ENCODE assay signal across 8 cellular contexts in genomic region chr9:34957492-34958410, GRCh38. TPM values are rescaled to one million over a fixed set of nuclear protein-coding genes. Genes with fewer than 3 reads are reported as not detected.
DNase-seq lines count a peak whose midpoint lies in the region; TF ChIP-seq lines count a peak whose summit lies in the region.

Gene PHF24, plus strand, starts transcription at chr9:34958285. Its CDS starts 13,014 bp downstream, at chr9:34971299.

- H3K9ac ChIP-seq in colonic mucosa (ENCODE audit: low read depth in 2 of 2, low read length in 2 of 2) (no peak within 1 kb of the TSS), mesenchymal stem cell (ENCODE audit: low read length) (no peak within 1 kb of the TSS)

- DNase-seq in DMS 273 (lab: John Stamatoyannopoulos, UW; ENCODE audit: unreplicated experiment) (peak; percentile 61), DMS 273 treated with DMSO at 0.1 percent for 48 hours (lab: John Stamatoyannopoulos, UW) (no peak), SK-MEL-5 (ENCODE audit: low read depth, low spot score) (peak; percentile 36), colonic mucosa (no peak), mesenchymal stem cell (peak; percentile 5), inferior parietal cortex (ENCODE audit: extremely low spot score) (no peak)
- DNase-seq in stimulated activated naive CD4-positive, alpha-beta T cell treated with Interleukin-2 at 50 U/mL for 16 hours (lab: John Stamatoyannopoulos, UW) = no peak

- H3K4me3 ChIP-seq in colonic mucosa = peak within 1 kb of the TSS; percentile 20
- peak within 1 kb of the TSS; percentile 56 to 58 for H3K4me3 ChIP-seq in mesenchymal stem cell (ENCODE audit: insufficient read depth in 1 of 2, low read depth in 1 of 2, low read length in 2 of 2)

- H3K4me2 ChIP-seq in mesenchymal stem cell (ENCODE audit: low read length, poor library complexity, severe bottlenecking) = peak within 1 kb of the TSS; percentile 90

- no peak within 1 kb of the TSS for H4K91ac ChIP-seq in mesenchymal stem cell (ENCODE audit: low read length)

- H3K23ac ChIP-seq in mesenchymal stem cell (ENCODE audit: low read length in 2 of 2) = peak within 1 kb of the TSS in 1 of 2 experiments; percentile 83

- no peak within 1 kb of the TSS for H2BK12ac ChIP-seq in mesenchymal stem cell (ENCODE audit: low read length in 2 of 2)

- no peak within 1 kb of the TSS for H3K14ac ChIP-seq in mesenchymal stem cell (ENCODE audit: low read length in 2 of 2)

- H3K27me3 ChIP-seq in colonic mucosa (peaks cover 34% of the 10 kb centered on the region), mesenchymal stem cell (ENCODE audit: control insufficient read depth in 1 of 2, insufficient read depth in 1 of 2, low read length in 2 of 2) (peaks cover 62 to 80% of the 10 kb centered on the region in 2 experiments)

- H3K36me3 ChIP-seq in colonic mucosa (no peaks in the 10 kb centered on the region), mesenchymal stem cell (ENCODE audit: control insufficient read depth in 1 of 2, insufficient read depth in 2 of 2, low read depth in 1 of 2, low read length in 2 of 2) (no peaks in the 10 kb centered on the region)

- no peak within 1 kb of the TSS for H2BK15ac ChIP-seq in mesenchymal stem cell (ENCODE audit: low read depth, poor library complexity, severe bottlenecking)

- H2BK5ac ChIP-seq in mesenchymal stem cell (ENCODE audit: low read depth, low read length, poor library complexity, severe bottlenecking) = no peak within 1 kb of the TSS

- no peak for TF ChIP-seq CTCF in colonic mucosa (IDR thresholded peaks at IDR 0.05)

- H2BK120ac ChIP-seq in mesenchymal stem cell (ENCODE audit: low read depth, low read length) = no peak within 1 kb of the TSS

- H3K27ac ChIP-seq in colonic mucosa (no peak within 1 kb of the TSS), mesenchymal stem cell (ENCODE audit: low read length, poor library complexity, severe bottlenecking) (no peak within 1 kb of the TSS), temporal lobe (ENCODE audit: low read depth, low read length) (no peak within 1 kb of the TSS)

- H3K18ac ChIP-seq in mesenchymal stem cell (ENCODE audit: low read depth in 1 of 2, low read length in 2 of 2) = peak within 1 kb of the TSS in 1 of 2 experiments; percentile 34

- no peak within 1 kb of the TSS for H4K8ac ChIP-seq in mesenchymal stem cell (ENCODE audit: low read length)

- intact Hi-C loops in colonic mucosa (cut with DNase I) = no loop called here

- H2AK5ac ChIP-seq in mesenchymal stem cell (ENCODE audit: low read length, severe bottlenecking) = no peak within 1 kb of the TSS

- H3K4me1 ChIP-seq in colonic mucosa (no peaks in the 10 kb centered on the region), mesenchymal stem cell (ENCODE audit: control insufficient read depth, insufficient read depth, low read depth, low read length) (peaks cover 9% of the 10 kb centered on the region)

- in situ Hi-C loops in SK-MEL-5 (cut with HindIII; ENCODE audit: low pct_unique_long_range_greater_than_20kb, low sequenced_read_pairs) = no loop called here

- H3K9me3 ChIP-seq in colonic mucosa = no peaks in the 10 kb centered on the region
- H3K9me3 ChIP-seq in mesenchymal stem cell (ENCODE audit: control insufficient read depth, low read length) = no peaks in the 10 kb centered on the region

- H2AFZ ChIP-seq in mesenchymal stem cell (ENCODE audit: low read depth, low read length) = no peak within 1 kb of the TSS

- no peaks in the 10 kb centered on the region for H3K79me1 ChIP-seq in mesenchymal stem cell (replicated peaks; ENCODE audit: low read length, poor library complexity, severe bottlenecking)

- 3% methylated on average over 37 of the region's 116 CpGs for WGBS in mesenchymal stem cell

- no peak within 1 kb of the TSS for H3K4ac ChIP-seq in mesenchymal stem cell (ENCODE audit: low read depth in 1 of 2, low read length in 2 of 2)

RNA-seq across cellular contexts. Expression of gene PHF24, which starts in this region (rescaled TPM):
- 0.71 and 1.3 TPM in 2 replicates for total RNA-seq in SK-MEL-5 (2014; rRNA removed; shearing (Covaris generic))
- polyA plus RNA-seq in SK-MEL-5 (2015; cell fraction: cytosol; rRNA removed) = 0.62 and 0.80 TPM in 2 replicates
- polyA plus RNA-seq in SK-MEL-5 (2015; cell fraction: nucleus; rRNA removed) = 0.04 and 0.51 TPM in 2 replicates
- total RNA-seq in colonic mucosa (under 1 TPM in 1 of 2 donors, not detected in 1; 0.64 TPM), temporal lobe (25.6 TPM)
- polyA plus RNA-seq in mesenchymal stem cell (2013, experiment 1 of 2) = 0.03 TPM
- 0.01 TPM for polyA plus RNA-seq in mesenchymal stem cell (2013, experiment 2 of 2)

Comparison
In these comparisons a context has a peak if more than half of its experiments do, and no peak if none do; other contexts are left out.
1. RNA of gene PHF24 (total RNA-seq): 25.6 TPM in temporal lobe (single experiment); 0.71 to 1.3 TPM in SK-MEL-5 and 0.64 TPM in colonic mucosa; every median in the first group is over 10 times any median in the second.
2. DNase-seq: peak in DMS 273 (single experiment), SK-MEL-5 (single experiment) and mesenchymal stem cell (single experiment); none in DMS 273 treated with DMSO at 0.1 percent for 48 hours (single experiment), colonic mucosa (single experiment), inferior parietal cortex (single experiment) and stimulated activated naive CD4-positive, alpha-beta T cell treated with Interleukin-2 at 50 U/mL for 16 hours (single experiment).